In the genomic region with DNA sequence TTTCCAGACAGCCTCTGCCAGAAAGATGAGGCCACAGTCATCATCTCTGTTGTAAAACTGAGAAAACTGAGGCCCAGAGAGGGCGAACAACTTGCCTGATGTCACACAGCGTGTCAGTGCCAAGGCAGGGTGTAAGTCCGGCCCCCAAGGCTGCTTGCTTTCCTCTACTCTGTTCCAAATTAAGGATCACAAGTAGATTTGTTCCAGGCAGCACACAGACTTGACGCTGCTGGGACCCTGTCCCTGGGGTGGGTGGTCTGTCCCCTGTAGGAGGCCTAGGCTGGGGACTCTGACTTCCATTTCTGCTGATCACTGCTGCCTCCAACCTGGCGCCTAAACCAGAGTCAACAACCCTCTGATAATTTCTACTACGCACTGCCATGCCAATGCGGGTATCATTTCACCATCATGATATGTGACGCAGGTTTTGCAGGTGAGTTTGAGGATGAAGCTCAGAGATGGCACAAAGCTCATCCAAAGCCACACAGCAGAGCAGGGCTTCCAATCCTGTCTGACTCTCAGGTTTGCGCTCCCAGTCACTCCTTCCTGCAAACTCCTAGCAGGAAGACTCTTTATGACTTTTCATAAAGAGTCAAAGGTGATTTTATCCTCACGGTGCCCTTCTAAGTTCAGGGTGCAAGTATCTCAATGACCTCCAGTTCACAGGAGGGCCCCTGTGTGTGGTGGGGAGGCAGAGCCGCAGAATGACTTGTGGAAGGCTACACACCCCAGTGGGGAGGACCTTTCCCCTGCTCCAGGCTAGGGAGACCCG, we compare ENCODE assay signal across 1 cellular context.
TF ChIP-seq lines count a peak whose summit lies in the region.

No MANE protein-coding gene starts in this region.

TF ChIP-seq in HepG2, 621 proteins besides CTCF, POLR2A, EP300 and RAD21:
- TF ChIP-seq, protein P1, sequence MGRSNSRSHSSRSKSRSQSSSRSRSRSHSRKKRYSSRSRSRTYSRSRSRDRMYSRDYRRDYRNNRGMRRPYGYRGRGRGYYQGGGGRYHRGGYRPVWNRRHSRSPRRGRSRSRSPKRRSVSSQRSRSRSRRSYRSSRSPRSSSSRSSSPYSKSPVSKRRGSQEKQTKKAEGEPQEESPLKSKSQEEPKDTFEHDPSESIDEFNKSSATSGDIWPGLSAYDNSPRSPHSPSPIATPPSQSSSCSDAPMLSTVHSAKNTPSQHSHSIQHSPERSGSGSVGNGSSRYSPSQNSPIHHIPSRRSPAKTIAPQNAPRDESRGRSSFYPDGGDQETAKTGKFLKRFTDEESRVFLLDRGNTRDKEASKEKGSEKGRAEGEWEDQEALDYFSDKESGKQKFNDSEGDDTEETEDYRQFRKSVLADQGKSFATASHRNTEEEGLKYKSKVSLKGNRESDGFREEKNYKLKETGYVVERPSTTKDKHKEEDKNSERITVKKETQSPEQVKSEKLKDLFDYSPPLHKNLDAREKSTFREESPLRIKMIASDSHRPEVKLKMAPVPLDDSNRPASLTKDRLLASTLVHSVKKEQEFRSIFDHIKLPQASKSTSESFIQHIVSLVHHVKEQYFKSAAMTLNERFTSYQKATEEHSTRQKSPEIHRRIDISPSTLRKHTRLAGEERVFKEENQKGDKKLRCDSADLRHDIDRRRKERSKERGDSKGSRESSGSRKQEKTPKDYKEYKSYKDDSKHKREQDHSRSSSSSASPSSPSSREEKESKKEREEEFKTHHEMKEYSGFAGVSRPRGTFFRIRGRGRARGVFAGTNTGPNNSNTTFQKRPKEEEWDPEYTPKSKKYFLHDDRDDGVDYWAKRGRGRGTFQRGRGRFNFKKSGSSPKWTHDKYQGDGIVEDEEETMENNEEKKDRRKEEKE (IDR thresholded peaks at IDR 0.05): no peak
- TF ChIP-seq ZNF607 (CRISPR knock-in tag; IDR thresholded peaks at IDR 0.05; ENCODE audit: borderline replicate concordance): no peak
- TF ChIP-seq, protein P2, sequence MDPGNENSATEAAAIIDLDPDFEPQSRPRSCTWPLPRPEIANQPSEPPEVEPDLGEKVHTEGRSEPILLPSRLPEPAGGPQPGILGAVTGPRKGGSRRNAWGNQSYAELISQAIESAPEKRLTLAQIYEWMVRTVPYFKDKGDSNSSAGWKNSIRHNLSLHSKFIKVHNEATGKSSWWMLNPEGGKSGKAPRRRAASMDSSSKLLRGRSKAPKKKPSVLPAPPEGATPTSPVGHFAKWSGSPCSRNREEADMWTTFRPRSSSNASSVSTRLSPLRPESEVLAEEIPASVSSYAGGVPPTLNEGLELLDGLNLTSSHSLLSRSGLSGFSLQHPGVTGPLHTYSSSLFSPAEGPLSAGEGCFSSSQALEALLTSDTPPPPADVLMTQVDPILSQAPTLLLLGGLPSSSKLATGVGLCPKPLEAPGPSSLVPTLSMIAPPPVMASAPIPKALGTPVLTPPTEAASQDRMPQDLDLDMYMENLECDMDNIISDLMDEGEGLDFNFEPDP (CRISPR knock-in tag; conservative IDR thresholded peaks at IDR 0.05): 0 out of 2 replicates have a peak, but pooled peaks have one; percentile 13
- no peak for TF ChIP-seq ZNF670 (CRISPR knock-in tag; IDR thresholded peaks at IDR 0.05; ENCODE audit: borderline replicate concordance)
- TF ChIP-seq ZNF274 (CRISPR knock-in tag; IDR thresholded peaks at IDR 0.05): 0 out of 2 replicates have a peak, but pooled peaks have one; percentile 2
- TF ChIP-seq, protein P3, sequence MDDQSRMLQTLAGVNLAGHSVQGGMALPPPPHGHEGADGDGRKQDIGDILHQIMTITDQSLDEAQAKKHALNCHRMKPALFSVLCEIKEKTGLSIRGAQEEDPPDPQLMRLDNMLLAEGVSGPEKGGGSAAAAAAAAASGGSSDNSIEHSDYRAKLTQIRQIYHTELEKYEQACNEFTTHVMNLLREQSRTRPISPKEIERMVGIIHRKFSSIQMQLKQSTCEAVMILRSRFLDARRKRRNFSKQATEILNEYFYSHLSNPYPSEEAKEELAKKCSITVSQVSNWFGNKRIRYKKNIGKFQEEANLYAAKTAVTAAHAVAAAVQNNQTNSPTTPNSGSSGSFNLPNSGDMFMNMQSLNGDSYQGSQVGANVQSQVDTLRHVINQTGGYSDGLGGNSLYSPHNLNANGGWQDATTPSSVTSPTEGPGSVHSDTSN (CRISPR knock-in tag; IDR thresholded peaks at IDR 0.05; ENCODE audit: borderline replicate concordance): no peak
- no peak for TF ChIP-seq PHF5A (CRISPR knock-in tag; IDR thresholded peaks at IDR 0.05; ENCODE audit: low read depth, unreplicated experiment)
- TF ChIP-seq ZNF768 (CRISPR knock-in tag; IDR thresholded peaks at IDR 0.05): peak; percentile 96
- no peak for TF ChIP-seq NFE2 (CRISPR knock-in tag; IDR thresholded peaks at IDR 0.05)
- no peak for TF ChIP-seq NFIB (CRISPR knock-in tag; IDR thresholded peaks at IDR 0.05; ENCODE audit: borderline replicate concordance)
